In the genomic region with DNA sequence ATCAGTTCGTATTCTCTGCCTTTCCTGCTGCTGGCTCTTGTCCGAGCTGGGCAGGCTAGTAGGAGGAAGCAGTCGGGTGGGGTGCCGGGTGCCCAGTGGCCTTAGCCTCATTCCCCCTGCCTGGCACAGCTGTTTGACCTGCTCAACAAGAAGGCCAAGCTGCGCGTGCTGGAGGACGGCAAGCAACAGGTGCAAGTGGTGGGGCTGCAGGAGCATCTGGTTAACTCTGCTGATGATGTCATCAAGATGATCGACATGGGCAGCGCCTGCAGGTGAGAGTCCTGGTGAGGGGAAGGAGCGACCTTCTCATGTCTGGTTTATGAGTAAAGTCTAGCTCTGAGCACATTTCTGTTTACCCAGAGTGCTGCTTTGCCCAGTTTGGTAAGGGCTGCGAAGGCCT, we compare ENCODE assay signal across 25 cellular contexts. TPM values are rescaled to one million over a fixed set of nuclear protein-coding genes. Genes with fewer than 3 reads are reported as not detected.
"Had no signal": no experiment of that assay in that cellular context is flagged by ENCODE, and none has a peak within 500 bp of the region (broad histone marks: within the 10 kb centered on the region; RNA-seq: fewer than 3 reads in every experiment).

No MANE protein-coding gene starts in this region.

- H3K4me3 Mint-ChIP-seq: naive thymus-derived CD4-positive, alpha-beta T cell; nephron progenitor cell had no signal

- H3K27ac Mint-ChIP-seq: naive thymus-derived CD4-positive, alpha-beta T cell; nephron progenitor cell had no signal

- H3K9me3 Mint-ChIP-seq: naive thymus-derived CD4-positive, alpha-beta T cell; nephron progenitor cell had no signal

- H3K27me3 Mint-ChIP-seq: naive thymus-derived CD4-positive, alpha-beta T cell had no signal

- H3K4me1 Mint-ChIP-seq: nephron progenitor cell had no signal

- ATAC-seq: naive thymus-derived CD4-positive, alpha-beta T cell had no signal

- DNase-seq: cortex of kidney; dorsolateral prefrontal cortex; effector CD8-positive, alpha-beta T cell; heart left ventricle; hypothalamus; kidney glomerular epithelial cell; mesendoderm; naive thymus-derived CD4-positive, alpha-beta T cell; nephron progenitor cell; sigmoid colon; small intestine; stimulated activated CD4-positive, alpha-beta T cell treated with anti-CD3 and anti-CD28 coated beads, Interleukin-12 subunit alpha, Interleukin-12 subunit beta, amount 100 ng/mL, for 4 hours; stimulated activated naive CD4-positive, alpha-beta T cell; stomach; substantia nigra; transverse colon had no signal

RNA-seq across cellular contexts. Expression of a gene that starts 28.1 kb away (rescaled TPM):
- total RNA-seq: dorsolateral prefrontal cortex; fibroblast of lung; frontal cortex; glomerular endothelial cell; heart left ventricle; liver; lung microvascular endothelial cell; naive thymus-derived CD4-positive, alpha-beta T cell; osteoblast; pulmonary artery endothelial cell; sigmoid colon; stomach; thoracic aorta; transverse colon; ureter had no signal

RNA-seq across cellular contexts. Expression of a gene that starts 28.9 kb away (rescaled TPM):
- total RNA-seq: glomerular endothelial cell, osteoblast had no signal
